Comparison of ENCODE assay signal across 9 cellular contexts in the genomic region with DNA sequence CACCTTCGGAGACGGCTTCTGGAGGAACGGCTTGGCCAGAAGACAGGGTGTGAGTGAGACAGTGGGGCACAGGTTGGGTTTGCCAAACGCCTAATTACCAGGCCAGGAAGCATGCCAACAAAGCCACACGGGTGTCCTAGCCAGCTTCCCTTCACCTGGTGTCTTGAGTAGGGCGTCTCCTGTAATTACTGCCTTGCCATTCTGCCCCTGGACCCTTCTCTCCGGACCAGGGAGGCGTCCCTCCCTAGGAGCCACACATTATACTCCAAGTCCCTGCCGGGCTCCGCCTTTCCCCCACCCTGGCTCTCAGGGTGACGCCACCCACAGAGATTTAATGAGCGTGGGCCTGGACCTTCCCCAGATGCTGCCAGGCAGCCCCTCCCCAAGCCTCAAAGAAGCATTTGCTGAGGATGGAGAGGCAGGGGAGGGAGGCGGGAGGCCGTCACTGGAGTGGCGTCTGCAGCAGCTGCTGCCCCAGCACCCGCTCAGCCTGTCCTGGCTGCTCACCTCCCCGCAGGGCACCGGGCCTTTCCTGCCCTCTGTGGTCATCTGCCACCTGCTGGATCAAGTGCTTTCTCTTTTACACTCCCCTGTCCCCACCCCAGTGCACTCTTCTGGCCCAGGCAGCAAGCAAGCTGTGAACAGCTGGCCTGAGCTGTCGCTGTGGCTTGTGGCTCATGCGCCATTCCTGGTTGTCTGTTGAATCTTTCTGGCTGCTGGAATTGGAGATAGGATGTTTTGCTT. TPM values are rescaled to one million over a fixed set of nuclear protein-coding genes. Genes with fewer than 3 reads are reported as not detected.
DNase-seq lines count a peak whose midpoint lies in the region; ATAC-seq and TF ChIP-seq lines count a peak whose summit lies in the region.
"Had no signal": no experiment of that assay in that cellular context is flagged by ENCODE, and none has a peak within 500 bp of the region (broad histone marks: within the 10 kb centered on the region; RNA-seq: fewer than 3 reads in every experiment).

No MANE protein-coding gene starts in this region.

- H3K27me3 ChIP-seq in Panc1 (ENCODE audit: control insufficient read depth, insufficient read depth, low read length) = no peaks in the 10 kb centered on the region
- no peaks in the 10 kb centered on the region for H3K27me3 ChIP-seq in smooth muscle cell (ENCODE audit: low read depth)

- H4K20me1 ChIP-seq in smooth muscle cell (ENCODE audit: low read depth) = peaks cover 99% of the 10 kb centered on the region

- peak; percentile 29 for DNase-seq in activated CD4-positive, CD25-positive, alpha-beta regulatory T cell treated with anti-CD3 and anti-CD28 coated beads, Interleukin-2, amount 50 U/mL, for 72 hours
- no peak for DNase-seq in activated CD4-positive, CD25-positive, alpha-beta regulatory T cell (lab: John Stamatoyannopoulos, UW)
- DNase-seq in Panc1 (ENCODE audit: low read depth, low spot score) = no peak
- peak; percentile 72 for DNase-seq in glutamatergic neuron
- DNase-seq in smooth muscle cell (lab: John Stamatoyannopoulos, UW; ENCODE audit: unreplicated experiment) = no peak
- no peak for DNase-seq in activated T-helper 1 cell treated with anti-CD3 and anti-CD28 coated beads, Interleukin-12 subunit alpha, Interleukin-12 subunit beta, Interleukin-2, Interleukin-4 antibody, amounts not matched to agents 30 ng/mL and 10 ng/mL and 1 ng/mL, durations not matched to agents 14 hours and 24 hours and 36 hours (ENCODE audit: low spot score)
- DNase-seq in stimulated activated naive CD8-positive, alpha-beta T cell treated with anti-CD3 and anti-CD28 coated beads, Interleukin-15, Interleukin-2, amounts not matched to agents 100 U/mL and 50 U/mL, for 24 hours = no peak

- peaks cover 13% of the 10 kb centered on the region for H3K4me1 Mint-ChIP-seq in glutamatergic neuron (ENCODE audit: low read depth, unreplicated experiment)
- peaks cover 44% of the 10 kb centered on the region for H3K4me1 Mint-ChIP-seq in activated T-helper 1 cell treated with anti-CD3 and anti-CD28 coated beads, Interleukin-12 subunit alpha, Interleukin-12 subunit beta, Interleukin-2, Interleukin-4 antibody, amounts not matched to agents 30 ng/mL and 10 ng/mL and 1 ng/mL, durations not matched to agents 14 hours and 24 hours and 36 hours (ENCODE audit: low read depth)

- H3K27me3 Mint-ChIP-seq in glutamatergic neuron (ENCODE audit: unreplicated experiment) = peaks cover 7% of the 10 kb centered on the region
- H3K27me3 Mint-ChIP-seq in activated T-helper 1 cell treated with anti-CD3 and anti-CD28 coated beads, Interleukin-12 subunit alpha, Interleukin-12 subunit beta, Interleukin-2, Interleukin-4 antibody, amounts not matched to agents 30 ng/mL and 10 ng/mL and 1 ng/mL, durations not matched to agents 14 hours and 24 hours and 36 hours (ENCODE audit: insufficient read depth) = no peaks in the 10 kb centered on the region
- H3K27me3 Mint-ChIP-seq: B cell had no signal

- CTCF ChIA-PET in Panc1 (lab: Charles Lee) = interaction anchor here (0.6 kb wide), 1 partner anchor 688 kb away, joined by 12 read pairs; no protein-coding TSS in a partner anchor

- POLR2A ChIA-PET in Panc1 (lab: Charles Lee) = no interaction called here

- H3K9ac ChIP-seq in smooth muscle cell (ENCODE audit: low read depth) = no peak overlapping the region

- H3K27ac ChIP-seq in Panc1 (ENCODE audit: low read length) = no peak overlapping the region
- peak overlapping the region; percentile 45 for H3K27ac ChIP-seq in smooth muscle cell (ENCODE audit: low read depth)

- no peaks in the 10 kb centered on the region; the same call in 1 of the 2 replicates for H3K36me3 ChIP-seq in Panc1 (ENCODE audit: control insufficient read depth, insufficient read depth, low read length)
- peaks cover 24% of the 10 kb centered on the region for H3K36me3 ChIP-seq in smooth muscle cell (ENCODE audit: low read depth)

- no peak overlapping the region for H3K4me2 ChIP-seq in smooth muscle cell

- H3K4me1 ChIP-seq in Panc1 (ENCODE audit: control insufficient read depth, insufficient read depth, low read length) (no peaks in the 10 kb centered on the region), smooth muscle cell (ENCODE audit: low read depth) (no peaks in the 10 kb centered on the region)

- H2AFZ ChIP-seq in smooth muscle cell (ENCODE audit: low read depth) = no peak overlapping the region

- H3K9me3 ChIP-seq in Panc1 (ENCODE audit: control insufficient read depth, insufficient read depth, low read depth, low read length) = no peaks in the 10 kb centered on the region
- no peaks in the 10 kb centered on the region for H3K9me3 ChIP-seq in smooth muscle cell (replicated peaks; ENCODE audit: low read depth)

- peaks cover 41% of the 10 kb centered on the region for H3K79me2 ChIP-seq in smooth muscle cell (ENCODE audit: low read depth)

- H3K4me3 Mint-ChIP-seq in glutamatergic neuron (ENCODE audit: unreplicated experiment) = peak overlapping the region; percentile 34
- H3K4me3 Mint-ChIP-seq in activated T-helper 1 cell treated with anti-CD3 and anti-CD28 coated beads, Interleukin-12 subunit alpha, Interleukin-12 subunit beta, Interleukin-2, Interleukin-4 antibody, amounts not matched to agents 30 ng/mL and 10 ng/mL and 1 ng/mL, durations not matched to agents 14 hours and 24 hours and 36 hours = no peak overlapping the region
- H3K4me3 Mint-ChIP-seq: B cell had no signal

- peak overlapping the region; percentile 87 for H3K27ac Mint-ChIP-seq in glutamatergic neuron (ENCODE audit: unreplicated experiment)
- no peak overlapping the region for H3K27ac Mint-ChIP-seq in activated T-helper 1 cell treated with anti-CD3 and anti-CD28 coated beads, Interleukin-12 subunit alpha, Interleukin-12 subunit beta, Interleukin-2, Interleukin-4 antibody, amounts not matched to agents 30 ng/mL and 10 ng/mL and 1 ng/mL, durations not matched to agents 14 hours and 24 hours and 36 hours
- H3K27ac Mint-ChIP-seq: B cell had no signal

- intact Hi-C loops in Panc1 (cut with micrococcal nuclease; ENCODE audit: unreplicated experiment) = no loop called here
- intact Hi-C loops in activated T-helper 1 cell treated with anti-CD3 and anti-CD28 coated beads, Interleukin-12 subunit alpha, Interleukin-12 subunit beta, Interleukin-2, Interleukin-4 antibody, amounts not matched to agents 30 ng/mL and 10 ng/mL and 1 ng/mL, durations not matched to agents 14 hours and 24 hours and 36 hours (cut with micrococcal nuclease) = no loop called here

- in situ Hi-C loops in Panc1 (cut with HindIII; ENCODE audit: low pct_unique_long_range_greater_than_20kb, low sequenced_read_pairs) = no loop called here

- H3K36me3 Mint-ChIP-seq in glutamatergic neuron (ENCODE audit: unreplicated experiment) = no peaks in the 10 kb centered on the region
- H3K36me3 Mint-ChIP-seq in activated T-helper 1 cell treated with anti-CD3 and anti-CD28 coated beads, Interleukin-12 subunit alpha, Interleukin-12 subunit beta, Interleukin-2, Interleukin-4 antibody, amounts not matched to agents 30 ng/mL and 10 ng/mL and 1 ng/mL, durations not matched to agents 14 hours and 24 hours and 36 hours (ENCODE audit: low read depth) = peaks cover 67% of the 10 kb centered on the region

- peaks cover 3% of the 10 kb centered on the region for H3K9me3 Mint-ChIP-seq in glutamatergic neuron (ENCODE audit: unreplicated experiment)
- H3K9me3 Mint-ChIP-seq in activated T-helper 1 cell treated with anti-CD3 and anti-CD28 coated beads, Interleukin-12 subunit alpha, Interleukin-12 subunit beta, Interleukin-2, Interleukin-4 antibody, amounts not matched to agents 30 ng/mL and 10 ng/mL and 1 ng/mL, durations not matched to agents 14 hours and 24 hours and 36 hours = no peaks in the 10 kb centered on the region

- no peak for TF ChIP-seq CTCF in Panc1 (IDR thresholded peaks at IDR 0.05)
- TF ChIP-seq CTCF in glutamatergic neuron (IDR thresholded peaks at IDR 0.05; ENCODE audit: partially characterized antibody, unreplicated experiment) = no peak
- TF ChIP-seq CTCF in smooth muscle cell (IDR thresholded peaks at IDR 0.05; ENCODE audit: borderline replicate concordance, insufficient read depth, poor library complexity, severe bottlenecking) = no peak

- ATAC-seq in Panc1 (peak; percentile 78), GM21723 (IDR thresholded peaks at IDR 0.05; ENCODE audit: unreplicated experiment) (no peak)
- no peak for ATAC-seq in stimulated activated naive CD8-positive, alpha-beta T cell treated with anti-CD3 and anti-CD28 coated beads, Interleukin-15, Interleukin-2, amounts not matched to agents 100 U/mL and 50 U/mL, for 24 hours

- WGBS in smooth muscle cell (ENCODE audit: low lambda C conversion rate) = 87% methylated on average over 20 of the region's 20 CpGs

- H3K4me3 ChIP-seq in Panc1 (ENCODE audit: low read depth in 2 of 2, low read length in 2 of 2) (no peak overlapping the region), smooth muscle cell (no peak overlapping the region)

- peaks cover 56% of the 10 kb centered on the region for H3F3A ChIP-seq in smooth muscle cell (ENCODE audit: low read depth)

- BruUV-seq in Panc1 (replicated peaks; lab: Mats Ljungman, UMichigan) = no TSS peak

RNA-seq across cellular contexts. Expression of gene FOSL2, which starts 20.7 kb away (rescaled TPM):
- total RNA-seq in Panc1 (2021; ENCODE audit: unreplicated experiment) (29.0 TPM), glutamatergic neuron (ENCODE audit: unreplicated experiment) (2.6 TPM), smooth muscle cell (106 and 120 TPM in 2 replicates)
- polyA plus RNA-seq in Panc1 (2012; ENCODE audit: insufficient read length) = 34.9 TPM
- 70.8 and 72.6 TPM in 2 replicates for polyA plus RNA-seq in smooth muscle cell
- 54.9 and 55.0 TPM in 2 replicates for total RNA-seq in activated T-helper 1 cell treated with anti-CD3 and anti-CD28 coated beads, Interleukin-12 subunit alpha, Interleukin-12 subunit beta, Interleukin-2, Interleukin-4 antibody, amounts not matched to agents 30 ng/mL and 10 ng/mL and 1 ng/mL, durations not matched to agents 14 hours and 24 hours and 36 hours

Comparison
In these comparisons a context has a peak if more than half of its experiments do, and no peak if none do; other contexts are left out.
1. DNase-seq: peak in activated CD4-positive, CD25-positive, alpha-beta regulatory T cell treated with anti-CD3 and anti-CD28 coated beads, Interleukin-2, amount 50 U/mL, for 72 hours (single experiment) and glutamatergic neuron (single experiment); none in activated CD4-positive, CD25-positive, alpha-beta regulatory T cell (0 of 4), Panc1 (single experiment), smooth muscle cell (single experiment), activated T-helper 1 cell treated with anti-CD3 and anti-CD28 coated beads, Interleukin-12 subunit alpha, Interleukin-12 subunit beta, Interleukin-2, Interleukin-4 antibody, amounts not matched to agents 30 ng/mL and 10 ng/mL and 1 ng/mL, durations not matched to agents 14 hours and 24 hours and 36 hours (single experiment) and stimulated activated naive CD8-positive, alpha-beta T cell treated with anti-CD3 and anti-CD28 coated beads, Interleukin-15, Interleukin-2, amounts not matched to agents 100 U/mL and 50 U/mL, for 24 hours (single experiment).